In the genomic region with DNA sequence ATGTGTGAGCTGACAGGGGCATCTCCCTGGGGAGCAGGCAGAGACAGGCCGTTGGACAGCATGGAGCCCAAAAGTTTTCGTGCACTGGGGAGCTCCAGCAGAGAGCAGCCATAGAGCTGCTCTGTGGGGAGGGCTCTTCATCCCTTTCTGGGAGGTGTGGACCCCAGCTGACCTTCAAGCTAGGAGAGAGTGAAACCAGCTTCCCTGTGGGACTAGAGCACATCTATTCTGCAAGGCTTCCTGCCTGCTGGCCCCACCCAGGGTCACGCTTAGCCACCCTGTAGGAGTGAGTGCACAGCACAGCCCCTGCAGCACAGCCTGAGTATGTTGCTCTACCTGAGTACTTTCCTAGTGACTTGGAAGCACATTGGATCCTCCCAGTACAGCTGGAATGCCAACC, we compare ENCODE assay signal across 18 cellular contexts.
DNase-seq lines count a peak whose midpoint lies in the region; ATAC-seq and TF ChIP-seq lines count a peak whose summit lies in the region.
"Had no signal": no experiment of that assay in that cellular context is flagged by ENCODE, and none has a peak within 500 bp of the region (broad histone marks: within the 10 kb centered on the region; RNA-seq: fewer than 3 reads in every experiment).

No MANE protein-coding gene starts in this region.

- intact Hi-C loops in upper lobe of right lung (cut with DNase I), result no loop called here
- intact Hi-C loops in activated CD4-positive, alpha-beta T cell treated with anti-CD3 and anti-CD28 coated beads for 36 hours (cut with DNase I, micrococcal nuclease), result no loop called here

- no peaks in the 10 kb centered on the region for H3K4me1 ChIP-seq in osteoblast (ENCODE audit: insufficient read depth, low read length)
- no peaks in the 10 kb centered on the region for H3K4me1 ChIP-seq in upper lobe of right lung
- H3K4me1 ChIP-seq: BLaER1 treated with 17β-estradiol and CSF1 and Interleukin-3, amounts not matched to agents 10 nM and 100 nM had no signal

- H3K4me1 Mint-ChIP-seq in activated CD4-positive, alpha-beta T cell treated with anti-CD3 and anti-CD28 coated beads for 36 hours, result no peaks in the 10 kb centered on the region
- H3K4me1 Mint-ChIP-seq: B cell, GM23338, IgD-negative memory B cell had no signal

- H3K36me3 ChIP-seq in osteoblast (ENCODE audit: insufficient read depth, low read length) (no peaks in the 10 kb centered on the region), upper lobe of right lung (no peaks in the 10 kb centered on the region)
- H3K36me3 ChIP-seq: BLaER1 treated with 17β-estradiol and CSF1 and Interleukin-3, amounts not matched to agents 10 nM and 100 nM had no signal

- POLR2A ChIA-PET in activated CD4-positive, alpha-beta T cell treated with anti-CD3 and anti-CD28 coated beads for 36 hours (lab: Charles Lee), result no interaction called here

- H3K27ac ChIP-seq in osteoblast (ENCODE audit: low read depth, low read length), result no peak overlapping the region
- no peak overlapping the region for H3K27ac ChIP-seq in upper lobe of right lung
- H3K27ac ChIP-seq: BLaER1 treated with 17β-estradiol and CSF1 and Interleukin-3, amounts not matched to agents 10 nM and 100 nM had no signal

- H3K9me3 Mint-ChIP-seq in activated CD4-positive, alpha-beta T cell treated with anti-CD3 and anti-CD28 coated beads for 36 hours (ENCODE audit: low read depth), result peaks cover 18% of the 10 kb centered on the region

- H3K79me2 ChIP-seq in osteoblast (ENCODE audit: insufficient read depth, low read length), result no peaks in the 10 kb centered on the region

- H3K4me2 ChIP-seq in osteoblast (ENCODE audit: insufficient read depth, low read length), result no peak overlapping the region
- H3K4me2 ChIP-seq: BLaER1 treated with 17β-estradiol and CSF1 and Interleukin-3, amounts not matched to agents 10 nM and 100 nM; GM23338 had no signal

- H3K4me3 ChIP-seq in osteoblast (ENCODE audit: insufficient read depth, low read length) (no peak overlapping the region), upper lobe of right lung (no peak overlapping the region)
- H3K4me3 ChIP-seq: BLaER1 treated with 17β-estradiol and CSF1 and Interleukin-3, amounts not matched to agents 10 nM and 100 nM; GM23338 had no signal

- TF ChIP-seq CTCF in osteoblast (IDR thresholded peaks at IDR 0.05; ENCODE audit: extremely low read depth, low read depth, low read length), result no peak
- TF ChIP-seq CTCF in upper lobe of right lung (IDR thresholded peaks at IDR 0.05), result no peak

- DNase-seq in NCI-H69 (lab: John Stamatoyannopoulos, UW), result peak; percentile 37
- no peak for DNase-seq in left lobe of liver (ENCODE audit: low spot score)
- peak; percentile 17 for DNase-seq in osteoblast (ENCODE audit: insufficient read length, low spot score, missing footprints)
- DNase-seq in upper lobe of right lung, result no peak
- DNase-seq in dermis blood vessel endothelial cell, result no peak
- no peak for DNase-seq in midbrain (lab: John Stamatoyannopoulos, UW)
- DNase-seq in activated CD4-positive, alpha-beta T cell treated with anti-CD3 and anti-CD28 coated beads for 36 hours, result no peak
- DNase-seq: Calu3; CD8-positive, alpha-beta T cell; DMS53; DND-41; EL had no signal

- H3K4me3 Mint-ChIP-seq in activated CD4-positive, alpha-beta T cell treated with anti-CD3 and anti-CD28 coated beads for 36 hours, result no peak overlapping the region
- H3K4me3 Mint-ChIP-seq: B cell; CD8-positive, alpha-beta T cell; GM23338; IgD-negative memory B cell had no signal

- H4K20me1 ChIP-seq in osteoblast (ENCODE audit: insufficient read depth, low read length), result no peaks in the 10 kb centered on the region
- H4K20me1 ChIP-seq: BLaER1 treated with 17β-estradiol and CSF1 and Interleukin-3, amounts not matched to agents 10 nM and 100 nM had no signal

- H3K27me3 Mint-ChIP-seq in activated CD4-positive, alpha-beta T cell treated with anti-CD3 and anti-CD28 coated beads for 36 hours, result no peaks in the 10 kb centered on the region
- H3K27me3 Mint-ChIP-seq: B cell, IgD-negative memory B cell had no signal

- H3K9me3 ChIP-seq in osteoblast (ENCODE audit: low read depth, low read length), result peaks cover 2% of the 10 kb centered on the region
- peaks cover 10% of the 10 kb centered on the region for H3K9me3 ChIP-seq in upper lobe of right lung

- H2AFZ ChIP-seq in osteoblast (ENCODE audit: low read length), result no peak overlapping the region
- H2AFZ ChIP-seq: GM23338 had no signal

- CTCF ChIA-PET in activated CD4-positive, alpha-beta T cell treated with anti-CD3 and anti-CD28 coated beads for 36 hours (lab: Charles Lee), result no interaction called here

- peak; percentile 20 for ATAC-seq in left lobe of liver
- ATAC-seq in upper lobe of right lung, result peak; percentile 25
- no peak for ATAC-seq in activated CD4-positive, alpha-beta T cell treated with anti-CD3 and anti-CD28 coated beads for 36 hours
- ATAC-seq: CD8-positive, alpha-beta T cell; GM23338; HCT116; HepG2 had no signal

- peaks cover 33% of the 10 kb centered on the region for H3K36me3 Mint-ChIP-seq in activated CD4-positive, alpha-beta T cell treated with anti-CD3 and anti-CD28 coated beads for 36 hours (ENCODE audit: low read depth)

- H3K27me3 ChIP-seq in osteoblast (ENCODE audit: insufficient read depth, low read length) (no peaks in the 10 kb centered on the region), upper lobe of right lung (no peaks in the 10 kb centered on the region)
- H3K27me3 ChIP-seq: BLaER1 treated with 17β-estradiol and CSF1 and Interleukin-3, amounts not matched to agents 10 nM and 100 nM had no signal

- H3K27ac Mint-ChIP-seq in activated CD4-positive, alpha-beta T cell treated with anti-CD3 and anti-CD28 coated beads for 36 hours, result no peak overlapping the region
- H3K27ac Mint-ChIP-seq: B cell; CD8-positive, alpha-beta T cell; GM23338; IgD-negative memory B cell had no signal

Comparison
In these comparisons a context has a peak if more than half of its experiments do, and no peak if none do; other contexts are left out.
1. DNase-seq: peak in NCI-H69 (single experiment) and osteoblast (single experiment); none in left lobe of liver (single experiment), upper lobe of right lung (single experiment), dermis blood vessel endothelial cell (single experiment), midbrain (single experiment) and activated CD4-positive, alpha-beta T cell treated with anti-CD3 and anti-CD28 coated beads for 36 hours (single experiment).